Comparison of ENCODE assay signal across 10 cellular contexts in genomic region chr1:8706995-8707396, GRCh38.
A peak's percentile ranks its signal among the peaks of the same experiment; 100 is the strongest.
DNase-seq lines count a peak whose midpoint lies in the region; ATAC-seq and TF ChIP-seq lines count a peak whose summit lies in the region.
"Had no signal": no experiment of that assay in that cellular context is flagged by ENCODE, and none has a peak within 500 bp of the region (broad histone marks: within the 10 kb centered on the region; RNA-seq: fewer than 3 reads in every experiment).

No MANE protein-coding gene starts in this region.

- H3K9me3 Mint-ChIP-seq in glutamatergic neuron (ENCODE audit: unreplicated experiment) (peaks cover 15% of the 10 kb centered on the region), type B pancreatic cell (no peaks in the 10 kb centered on the region)

- H3K4me3 Mint-ChIP-seq in glutamatergic neuron (ENCODE audit: unreplicated experiment): peak overlapping the region; percentile 80
- peak overlapping the region; percentile 54 for H3K4me3 Mint-ChIP-seq in type B pancreatic cell

- H3K27ac Mint-ChIP-seq in glutamatergic neuron (ENCODE audit: unreplicated experiment): peak overlapping the region; percentile 92
- peak overlapping the region; percentile 27 for H3K27ac Mint-ChIP-seq in type B pancreatic cell

- intact Hi-C loops in left cardiac atrium (cut with DNase I): no loop called here
- intact Hi-C loops in Right ventricle myocardium inferior (cut with DNase I): loop anchor here (10.0 kb wide), 1 partner anchor 322 kb away; no protein-coding TSS in a partner anchor

- peaks cover 51% of the 10 kb centered on the region for H3K4me1 Mint-ChIP-seq in glutamatergic neuron (ENCODE audit: low read depth, unreplicated experiment)
- H3K4me1 Mint-ChIP-seq in type B pancreatic cell (ENCODE audit: unreplicated experiment): peaks cover 53% of the 10 kb centered on the region

- no peak for DNase-seq in left cardiac atrium
- no peak for DNase-seq in Right ventricle myocardium inferior (ENCODE audit: missing footprints)
- DNase-seq in NCI-H774 (lab: John Stamatoyannopoulos, UW): peak; percentile 73
- no peak for DNase-seq in glutamatergic neuron
- DNase-seq in type B pancreatic cell (ENCODE audit: extremely low spot score, unreplicated experiment): no peak
- DNase-seq in activated CD4-positive, alpha-beta T cell treated with anti-CD3 and anti-CD28 coated beads, Interleukin-2, amount 50 U/mL, for 4 hours: no peak
- no peak for DNase-seq in ACHN
- DNase-seq: activated CD8-positive, alpha-beta memory T cell treated with anti-CD3 and anti-CD28 coated beads, Interleukin-2, amount 50 U/mL, for 4 hours; PC-9 had no signal

- ATAC-seq in left cardiac atrium (peak; percentile 5 to 17), Right ventricle myocardium inferior (no peak), HG03139 (IDR thresholded peaks at IDR 0.05; ENCODE audit: unreplicated experiment) (no peak)

- TF ChIP-seq CTCF in glutamatergic neuron (IDR thresholded peaks at IDR 0.05; ENCODE audit: partially characterized antibody, unreplicated experiment): no peak
- no peak for TF ChIP-seq CTCF in type B pancreatic cell (conservative IDR thresholded peaks at IDR 0.05)

- in situ Hi-C loops in ACHN (cut with HindIII; ENCODE audit: low pct_ligation_motif_present, low pct_unique_long_range_greater_than_20kb, low sequenced_read_pairs): no loop called here

- H3K27me3 Mint-ChIP-seq in glutamatergic neuron (ENCODE audit: unreplicated experiment): peaks cover 11% of the 10 kb centered on the region
- H3K27me3 Mint-ChIP-seq in type B pancreatic cell: no peaks in the 10 kb centered on the region

- H3K36me3 Mint-ChIP-seq in glutamatergic neuron (ENCODE audit: unreplicated experiment): no peaks in the 10 kb centered on the region
- H3K36me3 Mint-ChIP-seq in type B pancreatic cell: no peaks in the 10 kb centered on the region

Comparison
In these comparisons a context has a peak if more than half of its experiments do, and no peak if none do; other contexts are left out.
1. ATAC-seq: peak in left cardiac atrium (2 of 2); none in Right ventricle myocardium inferior (single experiment) and HG03139 (single experiment).